In genomic region chr7:70189776-70190175, GRCh38 we compare ENCODE assay signal across 17 cellular contexts.
"Had no signal": no experiment of that assay in that cellular context is flagged by ENCODE, and none has a peak within 500 bp of the region (broad histone marks: within the 10 kb centered on the region; RNA-seq: fewer than 3 reads in every experiment).

No MANE protein-coding gene starts in this region.

- H3K36me3 ChIP-seq: ovary, right atrium auricular region, sigmoid colon, suprapubic skin, thyroid gland had no signal

- H3K79me2 ChIP-seq: hepatocyte had no signal

- H3K4me3 ChIP-seq: hepatocyte, ovary, right atrium auricular region, sigmoid colon, smooth muscle cell, suprapubic skin, thyroid gland had no signal

- H3K27ac ChIP-seq: foreskin keratinocyte, hepatocyte, ovary, right atrium auricular region, sigmoid colon, suprapubic skin, thyroid gland had no signal

- H3K9me3 ChIP-seq: ovary, sigmoid colon, suprapubic skin, thyroid gland had no signal

- H3K4me1 ChIP-seq: foreskin keratinocyte, right atrium auricular region, suprapubic skin, thyroid gland had no signal

- H3K27me3 ChIP-seq: foreskin keratinocyte, hepatocyte, ovary, right atrium auricular region, sigmoid colon, suprapubic skin, thyroid gland had no signal

- H3K4me2 ChIP-seq: hepatocyte, smooth muscle cell had no signal

- H2AFZ ChIP-seq: hepatocyte had no signal

- DNase-seq: cortex of kidney; effector memory CD4-positive, alpha-beta T cell; head of caudate nucleus; kidney; left colon; mesendoderm; naive thymus-derived CD4-positive, alpha-beta T cell; ovary; sigmoid colon; stimulated activated CD4-positive, alpha-beta T cell treated with anti-CD3 and anti-CD28 coated beads, Interleukin-2, amount 100 ng/mL, for 48 hours; stimulated activated naive CD8-positive, alpha-beta T cell treated with anti-CD3 and anti-CD28 coated beads, Interleukin-15, Interleukin-2, amounts not matched to agents 100 U/mL and 50 U/mL, for 24 hours; thyroid gland had no signal
